ENCODE assay signal across 20 cellular contexts in genomic region chr1:222886194-222887126, GRCh38.
DNase-seq lines count a peak whose midpoint lies in the region; ATAC-seq and TF ChIP-seq lines count a peak whose summit lies in the region.
"Had no signal": no experiment of that assay in that cellular context is flagged by ENCODE, and none has a peak within 500 bp of the region (broad histone marks: within the 10 kb centered on the region; RNA-seq: fewer than 3 reads in every experiment).

No MANE protein-coding gene starts in this region.

- TF ChIP-seq POLR2A in vagina (IDR thresholded peaks at IDR 0.05): no peak

- no peak overlapping the region for H2BK12ac ChIP-seq in trophoblast cell (ENCODE audit: low read length)

- no peak overlapping the region for H3K4me2 ChIP-seq in trophoblast cell (ENCODE audit: low read length)

- no peak overlapping the region for H2AFZ ChIP-seq in trophoblast cell (ENCODE audit: insufficient read depth, low read length, poor library complexity)

- H4K12ac ChIP-seq in trophoblast cell (ENCODE audit: low read depth, low read length): no peak overlapping the region

- H3K27ac ChIP-seq in trophoblast cell (ENCODE audit: low read depth, low read length): peak overlapping the region; percentile 25
- H3K27ac ChIP-seq in vagina: no peak overlapping the region
- H3K27ac ChIP-seq: C4-2B had no signal

- H3K4me1 ChIP-seq in trophoblast cell (ENCODE audit: control insufficient read depth in 1 of 2, insufficient read depth in 2 of 2, low read length in 2 of 2): no peaks in the 10 kb centered on the region
- peaks cover 5% of the 10 kb centered on the region for H3K4me1 ChIP-seq in vagina

- no peak overlapping the region for H3K14ac ChIP-seq in trophoblast cell (ENCODE audit: low read length)

- TF ChIP-seq EP300 in Ishikawa (IDR thresholded peaks at IDR 0.05; ENCODE audit: borderline replicate concordance): no peak

- H3K4me1 Mint-ChIP-seq in activated naive CD4-positive, alpha-beta T cell treated with anti-CD3 and anti-CD28 coated beads, Interleukin-2, amount 50 U/mL, for 24 hours: peaks cover 24% of the 10 kb centered on the region
- H3K4me1 Mint-ChIP-seq: activated B cell treated with CpG ODN at 0.5 μM for 24 hours had no signal

- ATAC-seq in GM18858 (IDR thresholded peaks at IDR 0.05; ENCODE audit: unreplicated experiment): no peak
- ATAC-seq: right cardiac atrium; stimulated activated naive B cell treated with anti-CD40 and anti-IgM and Interleukin-4, amounts not matched to agents 10 μg/mL and 1 μg/mL and 100 μg/mL, for 72 hours had no signal

- peaks cover 13% of the 10 kb centered on the region for H3K36me3 Mint-ChIP-seq in activated naive CD4-positive, alpha-beta T cell treated with anti-CD3 and anti-CD28 coated beads, Interleukin-2, amount 50 U/mL, for 24 hours

- no peak for DNase-seq in activated naive CD4-positive, alpha-beta T cell treated with Interleukin-2 at 50 U/mL for 16 hours
- DNase-seq in dedifferentiated amniotic fluid mesenchymal stem cell (ENCODE audit: extremely low spot score) (peak; percentile 46), trophoblast cell (no peak), NCI-H1092 (lab: John Stamatoyannopoulos, UW) (no peak), vagina (ENCODE audit: extremely low spot score in 2 of 2) (no peak)
- DNase-seq: activated B cell treated with CpG ODN at 0.5 μM for 24 hours; activated gamma-delta T cell treated with Interleukin-2 at 50 U/mL for 16 hours; anterior cingulate cortex; Calu3; islet precursor cell; Kasumi-1; NCI-H1694 treated with DMSO at 0.1 percent for 48 hours; right cardiac atrium; stimulated activated CD4-positive, alpha-beta T cell treated with anti-CD3 and anti-CD28 coated beads, Interleukin-4, amount 100 ng/mL, for 1 hour; stimulated activated naive B cell treated with anti-CD40 and anti-IgM and Interleukin-4, amounts not matched to agents 10 μg/mL and 1 μg/mL and 100 μg/mL, for 72 hours had no signal

- H3K18ac ChIP-seq in trophoblast cell (ENCODE audit: low read length): no peak overlapping the region

- H2BK120ac ChIP-seq in trophoblast cell (ENCODE audit: insufficient read depth, low read length, poor library complexity): no peak overlapping the region

- no peaks in the 10 kb centered on the region for H3K79me2 ChIP-seq in trophoblast cell (ENCODE audit: control insufficient read depth, insufficient read depth, low read length, poor library complexity)

- no peak overlapping the region for H3K23ac ChIP-seq in trophoblast cell (ENCODE audit: low read length)

- H3K9me3 ChIP-seq in trophoblast cell (ENCODE audit: insufficient read depth, low read depth, low read length): no peaks in the 10 kb centered on the region
- H3K9me3 ChIP-seq in vagina: no peaks in the 10 kb centered on the region

- no peak for TF ChIP-seq RAD21 in Ishikawa (IDR thresholded peaks at IDR 0.05; ENCODE audit: low read depth)

- H3K36me3 ChIP-seq in trophoblast cell (ENCODE audit: control insufficient read depth in 1 of 2, insufficient read depth in 2 of 2, low read length in 2 of 2) (no peaks in the 10 kb centered on the region), vagina (no peaks in the 10 kb centered on the region)

- H4K91ac ChIP-seq in trophoblast cell (ENCODE audit: low read depth, low read length): no peak overlapping the region

- no peaks in the 10 kb centered on the region for H3K79me1 ChIP-seq in trophoblast cell (ENCODE audit: low read length)

- peak overlapping the region; percentile 77 for H3K27ac Mint-ChIP-seq in activated naive CD4-positive, alpha-beta T cell treated with anti-CD3 and anti-CD28 coated beads, Interleukin-2, amount 50 U/mL, for 24 hours
- H3K27ac Mint-ChIP-seq: activated B cell treated with CpG ODN at 0.5 μM for 24 hours; dendritic cell treated with granulocyte-macrophage colony-stimulating factor and Interleukin-4, amounts not matched to agents 40 ng/mL and 50 ng/mL, for 4 days; stimulated activated naive B cell treated with anti-CD40 and anti-IgM and Interleukin-4, amounts not matched to agents 10 μg/mL and 1 μg/mL and 100 μg/mL, for 72 hours had no signal

- WGBS in trophoblast cell (ENCODE audit: extremely low coverage, insufficient coverage, insufficient read length): no CpG with 5 or more reads among the region's 5 CpGs

- no peak overlapping the region for H2BK5ac ChIP-seq in trophoblast cell (ENCODE audit: low read depth, low read length, poor library complexity)

- H3K9ac ChIP-seq in trophoblast cell (ENCODE audit: low read length): no peak overlapping the region

- peak overlapping the region; percentile 16 for H3K4me3 Mint-ChIP-seq in activated naive CD4-positive, alpha-beta T cell treated with anti-CD3 and anti-CD28 coated beads, Interleukin-2, amount 50 U/mL, for 24 hours
- H3K4me3 Mint-ChIP-seq: activated B cell treated with CpG ODN at 0.5 μM for 24 hours; dendritic cell treated with granulocyte-macrophage colony-stimulating factor and Interleukin-4, amounts not matched to agents 40 ng/mL and 50 ng/mL, for 4 days; stimulated activated naive B cell treated with anti-CD40 and anti-IgM and Interleukin-4, amounts not matched to agents 10 μg/mL and 1 μg/mL and 100 μg/mL, for 72 hours had no signal

- H3K27me3 ChIP-seq in trophoblast cell (ENCODE audit: insufficient read depth, low read length): no peaks in the 10 kb centered on the region
- no peaks in the 10 kb centered on the region for H3K27me3 ChIP-seq in vagina

- H3K4ac ChIP-seq in trophoblast cell (ENCODE audit: low read depth, low read length): no peak overlapping the region

- no peak overlapping the region for H2AK5ac ChIP-seq in trophoblast cell (ENCODE audit: low read length)

- H4K8ac ChIP-seq in trophoblast cell (ENCODE audit: low read depth, low read length): no peak overlapping the region

- intact Hi-C loops in vagina (cut with DNase I): no loop called here

- TF ChIP-seq CTCF in vagina (IDR thresholded peaks at IDR 0.05): no peak

- H3K4me3 ChIP-seq in trophoblast cell (ENCODE audit: low read depth, low read length) (no peak overlapping the region), vagina (no peak overlapping the region)

- no peaks in the 10 kb centered on the region for H3K27me3 Mint-ChIP-seq in activated naive CD4-positive, alpha-beta T cell treated with anti-CD3 and anti-CD28 coated beads, Interleukin-2, amount 50 U/mL, for 24 hours
- H3K27me3 Mint-ChIP-seq: activated B cell treated with CpG ODN at 0.5 μM for 24 hours; dendritic cell treated with granulocyte-macrophage colony-stimulating factor and Interleukin-4, amounts not matched to agents 40 ng/mL and 50 ng/mL, for 4 days; stimulated activated naive B cell treated with anti-CD40 and anti-IgM and Interleukin-4, amounts not matched to agents 10 μg/mL and 1 μg/mL and 100 μg/mL, for 72 hours had no signal

- peaks cover 4% of the 10 kb centered on the region for H3K9me3 Mint-ChIP-seq in activated naive CD4-positive, alpha-beta T cell treated with anti-CD3 and anti-CD28 coated beads, Interleukin-2, amount 50 U/mL, for 24 hours
- H3K9me3 Mint-ChIP-seq: activated B cell treated with CpG ODN at 0.5 μM for 24 hours; dendritic cell treated with granulocyte-macrophage colony-stimulating factor and Interleukin-4, amounts not matched to agents 40 ng/mL and 50 ng/mL, for 4 days; stimulated activated naive B cell treated with anti-CD40 and anti-IgM and Interleukin-4, amounts not matched to agents 10 μg/mL and 1 μg/mL and 100 μg/mL, for 72 hours had no signal

TF ChIP-seq in Ishikawa, 13 proteins besides CTCF, POLR2A, EP300 and RAD21:
- TF ChIP-seq TAF1 (IDR thresholded peaks at IDR 0.05; ENCODE audit: low read depth): no peak
- TF ChIP-seq, protein P1, sequence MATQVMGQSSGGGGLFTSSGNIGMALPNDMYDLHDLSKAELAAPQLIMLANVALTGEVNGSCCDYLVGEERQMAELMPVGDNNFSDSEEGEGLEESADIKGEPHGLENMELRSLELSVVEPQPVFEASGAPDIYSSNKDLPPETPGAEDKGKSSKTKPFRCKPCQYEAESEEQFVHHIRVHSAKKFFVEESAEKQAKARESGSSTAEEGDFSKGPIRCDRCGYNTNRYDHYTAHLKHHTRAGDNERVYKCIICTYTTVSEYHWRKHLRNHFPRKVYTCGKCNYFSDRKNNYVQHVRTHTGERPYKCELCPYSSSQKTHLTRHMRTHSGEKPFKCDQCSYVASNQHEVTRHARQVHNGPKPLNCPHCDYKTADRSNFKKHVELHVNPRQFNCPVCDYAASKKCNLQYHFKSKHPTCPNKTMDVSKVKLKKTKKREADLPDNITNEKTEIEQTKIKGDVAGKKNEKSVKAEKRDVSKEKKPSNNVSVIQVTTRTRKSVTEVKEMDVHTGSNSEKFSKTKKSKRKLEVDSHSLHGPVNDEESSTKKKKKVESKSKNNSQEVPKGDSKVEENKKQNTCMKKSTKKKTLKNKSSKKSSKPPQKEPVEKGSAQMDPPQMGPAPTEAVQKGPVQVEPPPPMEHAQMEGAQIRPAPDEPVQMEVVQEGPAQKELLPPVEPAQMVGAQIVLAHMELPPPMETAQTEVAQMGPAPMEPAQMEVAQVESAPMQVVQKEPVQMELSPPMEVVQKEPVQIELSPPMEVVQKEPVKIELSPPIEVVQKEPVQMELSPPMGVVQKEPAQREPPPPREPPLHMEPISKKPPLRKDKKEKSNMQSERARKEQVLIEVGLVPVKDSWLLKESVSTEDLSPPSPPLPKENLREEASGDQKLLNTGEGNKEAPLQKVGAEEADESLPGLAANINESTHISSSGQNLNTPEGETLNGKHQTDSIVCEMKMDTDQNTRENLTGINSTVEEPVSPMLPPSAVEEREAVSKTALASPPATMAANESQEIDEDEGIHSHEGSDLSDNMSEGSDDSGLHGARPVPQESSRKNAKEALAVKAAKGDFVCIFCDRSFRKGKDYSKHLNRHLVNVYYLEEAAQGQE (IDR thresholded peaks at IDR 0.05; ENCODE audit: low read depth): no peak
- no peak for TF ChIP-seq ZBTB7A (IDR thresholded peaks at IDR 0.05; ENCODE audit: low read depth)
- TF ChIP-seq MAX (IDR thresholded peaks at IDR 0.05): no peak
- TF ChIP-seq NFIC (IDR thresholded peaks at IDR 0.05): peak; percentile 15; the same call in 1 of the 2 replicates
- no peak for TF ChIP-seq TCF12 (IDR thresholded peaks at IDR 0.05; ENCODE audit: low read depth)
